In genomic region chr20:63641792-63642517, GRCh38 we compare ENCODE assay signal across 1 cellular context.
A peak's percentile ranks its signal among the peaks of the same experiment; 100 is the strongest.
TF ChIP-seq lines count a peak whose summit lies in the region.

No MANE protein-coding gene starts in this region.

TF ChIP-seq in H1, 55 proteins besides CTCF, POLR2A, EP300 and RAD21:
- TF ChIP-seq MAX (IDR thresholded peaks at IDR 0.05) (peak; percentile 72), HDAC6 (IDR thresholded peaks at IDR 0.05; ENCODE audit: low read depth, low read length) (no peak), SIRT6 (IDR thresholded peaks at IDR 0.05; ENCODE audit: low read length) (no peak), CBX8 (IDR thresholded peaks at IDR 0.05; ENCODE audit: borderline replicate concordance, low read depth, low read length) (no peak), CEBPB (IDR thresholded peaks at IDR 0.05; ENCODE audit: low read depth, low read length) (no peak), KDM5A (IDR thresholded peaks at IDR 0.05; ENCODE audit: low read length) (no peak), NRF1 (IDR thresholded peaks at IDR 0.05; ENCODE audit: low read depth, low read length) (peak; percentile 64), FOSL1 (IDR thresholded peaks at IDR 0.05; ENCODE audit: insufficient read depth, low read depth, low read length) (no peak), SIN3A (conservative IDR thresholded peaks at IDR 0.05 in 1 of 2, IDR thresholded peaks at IDR 0.05 in 1 of 2; ENCODE audit: low read depth in 1 of 2, low read length in 2 of 2) (peak in 1 of 2 experiments; percentile 87; a peak in 2 of 4 replicates), RFX5 (IDR thresholded peaks at IDR 0.05; ENCODE audit: borderline replicate concordance, low read depth, low read length) (no peak), CREB1 (IDR thresholded peaks at IDR 0.05) (peak; percentile 42), ZNF274 (IDR thresholded peaks at IDR 0.05; ENCODE audit: borderline replicate concordance, extremely low read depth, low read length) (no peak), SUZ12 (IDR thresholded peaks at IDR 0.05; ENCODE audit: low read length) (no peak), YY1 (IDR thresholded peaks at IDR 0.05; ENCODE audit: low read depth, low read length) (peak; percentile 67; the same call in 1 of the 2 replicates), ATF3 (IDR thresholded peaks at IDR 0.05; ENCODE audit: insufficient read depth, low read depth, low read length) (no peak), EZH2 (IDR thresholded peaks at IDR 0.05; ENCODE audit: low read depth, low read length, severe bottlenecking) (no peak), GABPA (IDR thresholded peaks at IDR 0.05; ENCODE audit: borderline replicate concordance, insufficient read depth, low read length) (no peak), TAF1 (IDR thresholded peaks at IDR 0.05; ENCODE audit: low read depth, low read length) (peak; percentile 70), SAP30 (IDR thresholded peaks at IDR 0.05; ENCODE audit: insufficient read depth, insufficient replicate concordance, low read length) (no peak), SIX5 (IDR thresholded peaks at IDR 0.05; ENCODE audit: low read depth, low read length) (no peak), BCL11A (IDR thresholded peaks at IDR 0.05; ENCODE audit: low read depth in 2 of 2, low read length in 2 of 2) (no peak), TBP (IDR thresholded peaks at IDR 0.05; ENCODE audit: low read depth, low read length) (peak; percentile 65; the same call in 1 of the 2 replicates), KDM4A (IDR thresholded peaks at IDR 0.05; ENCODE audit: low read depth, low read length, severe bottlenecking) (peak; percentile 70), CHD2 (IDR thresholded peaks at IDR 0.05; ENCODE audit: low read length) (peak; percentile 15; the same call in 1 of the 2 replicates), JUND (IDR thresholded peaks at IDR 0.05; ENCODE audit: low read length) (no peak), RBBP5 (IDR thresholded peaks at IDR 0.05; ENCODE audit: borderline replicate concordance, low read depth, low read length) (0 out of 2 replicates have a peak, but pooled peaks have one; percentile 29), TAF7 (optimal IDR thresholded peaks at IDR 0.05; ENCODE audit: borderline replicate concordance, low read depth, low read length) (peak; percentile 2), NANOG (IDR thresholded peaks at IDR 0.05; ENCODE audit: insufficient read depth, low read depth, low read length, poor library complexity, severe bottlenecking) (no peak), CHD1 (IDR thresholded peaks at IDR 0.05; ENCODE audit: low read depth, low read length) (no peak), POU5F1 (IDR thresholded peaks at IDR 0.05; ENCODE audit: low read depth, low read length) (no peak), CHD7 (IDR thresholded peaks at IDR 0.05; ENCODE audit: insufficient replicate concordance, low read length) (no peak), ASH2L (IDR thresholded peaks at IDR 0.05; ENCODE audit: low read length) (no peak), JUN (IDR thresholded peaks at IDR 0.05; ENCODE audit: low read depth, low read length) (no peak), GTF2F1 (IDR thresholded peaks at IDR 0.05; ENCODE audit: borderline replicate concordance, low read depth, low read length) (no peak), BACH1 (IDR thresholded peaks at IDR 0.05; ENCODE audit: low read length) (peak; percentile 55), SP2 (IDR thresholded peaks at IDR 0.05; ENCODE audit: low read length) (no peak), SRF (IDR thresholded peaks at IDR 0.05; ENCODE audit: low read depth, low read length) (no peak), KDM1A (IDR thresholded peaks at IDR 0.05; ENCODE audit: borderline replicate concordance, low read length) (no peak), RNF2 (IDR thresholded peaks at IDR 0.05; ENCODE audit: borderline replicate concordance, low read depth, low read length, missing control alignments, poor library complexity, severe bottlenecking) (no peak), SP1 (IDR thresholded peaks at IDR 0.05; ENCODE audit: low read depth, low read length) (peak; percentile 64; the same call in 1 of the 2 replicates), HDAC2 (IDR thresholded peaks at IDR 0.05; ENCODE audit: borderline replicate concordance in 1 of 2, low read depth in 2 of 2, low read length in 2 of 2) (no peak; a peak in 1 of 4 replicates), TCF12 (IDR thresholded peaks at IDR 0.05; ENCODE audit: low read depth, low read length) (peak; percentile 85; the same call in 1 of the 2 replicates), POLR2AphosphoS5 (IDR thresholded peaks at IDR 0.05; ENCODE audit: low read depth, low read length) (peak; percentile 56), PHF8 (conservative IDR thresholded peaks at IDR 0.05; ENCODE audit: low read depth, low read length) (peak; percentile 19; the same call in 1 of the 2 replicates)
- TF ChIP-seq, protein P1, sequence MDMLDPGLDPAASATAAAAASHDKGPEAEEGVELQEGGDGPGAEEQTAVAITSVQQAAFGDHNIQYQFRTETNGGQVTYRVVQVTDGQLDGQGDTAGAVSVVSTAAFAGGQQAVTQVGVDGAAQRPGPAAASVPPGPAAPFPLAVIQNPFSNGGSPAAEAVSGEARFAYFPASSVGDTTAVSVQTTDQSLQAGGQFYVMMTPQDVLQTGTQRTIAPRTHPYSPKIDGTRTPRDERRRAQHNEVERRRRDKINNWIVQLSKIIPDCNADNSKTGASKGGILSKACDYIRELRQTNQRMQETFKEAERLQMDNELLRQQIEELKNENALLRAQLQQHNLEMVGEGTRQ (IDR thresholded peaks at IDR 0.05; ENCODE audit: low read length): no peak
- TF ChIP-seq, protein P2, sequence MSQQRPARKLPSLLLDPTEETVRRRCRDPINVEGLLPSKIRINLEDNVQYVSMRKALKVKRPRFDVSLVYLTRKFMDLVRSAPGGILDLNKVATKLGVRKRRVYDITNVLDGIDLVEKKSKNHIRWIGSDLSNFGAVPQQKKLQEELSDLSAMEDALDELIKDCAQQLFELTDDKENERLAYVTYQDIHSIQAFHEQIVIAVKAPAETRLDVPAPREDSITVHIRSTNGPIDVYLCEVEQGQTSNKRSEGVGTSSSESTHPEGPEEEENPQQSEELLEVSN (IDR thresholded peaks at IDR 0.05): no peak
- TF ChIP-seq, protein P3, sequence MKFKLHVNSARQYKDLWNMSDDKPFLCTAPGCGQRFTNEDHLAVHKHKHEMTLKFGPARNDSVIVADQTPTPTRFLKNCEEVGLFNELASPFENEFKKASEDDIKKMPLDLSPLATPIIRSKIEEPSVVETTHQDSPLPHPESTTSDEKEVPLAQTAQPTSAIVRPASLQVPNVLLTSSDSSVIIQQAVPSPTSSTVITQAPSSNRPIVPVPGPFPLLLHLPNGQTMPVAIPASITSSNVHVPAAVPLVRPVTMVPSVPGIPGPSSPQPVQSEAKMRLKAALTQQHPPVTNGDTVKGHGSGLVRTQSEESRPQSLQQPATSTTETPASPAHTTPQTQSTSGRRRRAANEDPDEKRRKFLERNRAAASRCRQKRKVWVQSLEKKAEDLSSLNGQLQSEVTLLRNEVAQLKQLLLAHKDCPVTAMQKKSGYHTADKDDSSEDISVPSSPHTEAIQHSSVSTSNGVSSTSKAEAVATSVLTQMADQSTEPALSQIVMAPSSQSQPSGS (IDR thresholded peaks at IDR 0.05; ENCODE audit: low read length): no peak
